ENCODE assay signal across 1 cellular context in the genomic region with DNA sequence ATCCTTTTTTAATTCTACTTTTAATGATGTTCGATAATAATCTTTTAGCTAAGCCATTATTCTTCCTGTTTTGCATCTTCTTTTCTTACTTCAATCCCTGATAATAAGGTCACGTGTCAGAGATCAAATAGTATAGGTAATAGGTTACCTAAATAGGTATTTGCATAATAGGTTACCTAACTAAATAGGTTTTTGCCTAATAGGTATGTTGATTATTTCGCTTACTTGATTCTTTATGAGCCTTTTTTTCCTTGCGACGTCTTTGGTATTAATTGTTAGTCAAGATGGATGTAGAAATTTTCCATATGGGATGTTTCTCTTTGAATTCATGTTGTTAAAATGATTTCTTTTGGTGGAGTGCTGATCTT.
TF ChIP-seq lines count a peak whose summit lies in the region.

No MANE protein-coding gene starts in this region.

TF ChIP-seq in IMR-90, 13 proteins besides CTCF, POLR2A, EP300 and RAD21:
- TF ChIP-seq CEBPB (IDR thresholded peaks at IDR 0.05; ENCODE audit: low read depth, low read length) (no peak), SMC3 (IDR thresholded peaks at IDR 0.05; ENCODE audit: low read depth, low read length) (no peak), MAFK (IDR thresholded peaks at IDR 0.05; ENCODE audit: low read depth, low read length) (no peak), BHLHE40 (IDR thresholded peaks at IDR 0.05; ENCODE audit: low read depth, low read length) (no peak), RCOR1 (IDR thresholded peaks at IDR 0.05; ENCODE audit: insufficient replicate concordance, low read length) (no peak), RFX5 (IDR thresholded peaks at IDR 0.05; ENCODE audit: low read depth, low read length) (no peak), MAZ (IDR thresholded peaks at IDR 0.05; ENCODE audit: borderline replicate concordance, low read depth, low read length) (no peak), MXI1 (IDR thresholded peaks at IDR 0.05; ENCODE audit: borderline replicate concordance, low read depth, low read length) (no peak), NFE2L2 (IDR thresholded peaks at IDR 0.05; ENCODE audit: low read depth, low read length) (no peak)
- TF ChIP-seq, protein P1, sequence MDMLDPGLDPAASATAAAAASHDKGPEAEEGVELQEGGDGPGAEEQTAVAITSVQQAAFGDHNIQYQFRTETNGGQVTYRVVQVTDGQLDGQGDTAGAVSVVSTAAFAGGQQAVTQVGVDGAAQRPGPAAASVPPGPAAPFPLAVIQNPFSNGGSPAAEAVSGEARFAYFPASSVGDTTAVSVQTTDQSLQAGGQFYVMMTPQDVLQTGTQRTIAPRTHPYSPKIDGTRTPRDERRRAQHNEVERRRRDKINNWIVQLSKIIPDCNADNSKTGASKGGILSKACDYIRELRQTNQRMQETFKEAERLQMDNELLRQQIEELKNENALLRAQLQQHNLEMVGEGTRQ (IDR thresholded peaks at IDR 0.05; ENCODE audit: low read depth, low read length), result no peak
